In genomic region chr14:60092516-60092915, GRCh38 we compare ENCODE assay signal across 8 cellular contexts. TPM values are rescaled to one million over a fixed set of nuclear protein-coding genes. Genes with fewer than 3 reads are reported as not detected.
DNase-seq lines count a peak whose midpoint lies in the region; ATAC-seq and TF ChIP-seq lines count a peak whose summit lies in the region.

No MANE protein-coding gene starts in this region.

- no peak overlapping the region for H3K23ac ChIP-seq in H9 (ENCODE audit: insufficient read length, low read depth, low read length)

- H3K4me3 ChIP-seq in BJ (ENCODE audit: low read depth, low read length) (peak overlapping the region; percentile 62), RWPE2 (ENCODE audit: severe bottlenecking) (peak overlapping the region; percentile 57), cardiac fibroblast (replicated peaks in 1 of 2; ENCODE audit: low read depth in 2 of 2, low read length in 2 of 2) (peak overlapping the region; percentile 86 to 89), kidney epithelial cell (ENCODE audit: low read depth, low read length) (peak overlapping the region; percentile 97)

- no peak overlapping the region for H2AK5ac ChIP-seq in H9 (ENCODE audit: insufficient read length, low read length)

- H3K27ac ChIP-seq in H9 (ENCODE audit: insufficient read length, low read depth, low read length): no peak overlapping the region
- H3K27ac ChIP-seq in RWPE2 (ENCODE audit: poor library complexity, severe bottlenecking): peak overlapping the region; percentile 94

- DNase-seq in BJ (ENCODE audit: low read depth) (no peak), H9 (no peak), RWPE2 (ENCODE audit: low spot score) (no peak), cardiac fibroblast (ENCODE audit: low read depth in 2 of 2) (peak; percentile 55 to 62), kidney epithelial cell (ENCODE audit: low read depth) (no peak)

- H3K4me2 ChIP-seq in H9 (ENCODE audit: insufficient read depth, insufficient read length, low read length): peak overlapping the region; percentile 88

- POLR2A ChIA-PET in BJ (lab: Charles Lee): no interaction called here

- no peak overlapping the region for H3K4ac ChIP-seq in H9 (ENCODE audit: low read depth, low read length)

- peaks cover 5 to 8% (median 7%) of the 10 kb centered on the region in 3 experiments; a peak in 6 of 7 replicates for H3K36me3 Mint-ChIP-seq in H9 (ENCODE audit: insufficient read depth in 1 of 3, low read depth in 3 of 3)
- H3K36me3 Mint-ChIP-seq in stimulated activated memory B cell treated with anti-CD40 and anti-IgM and Interleukin-4, amounts not matched to agents 10 μg/mL and 1 μg/mL and 100 μg/mL, for 72 hours: peaks cover 11% of the 10 kb centered on the region

- no peaks in the 10 kb centered on the region for H3K9me3 ChIP-seq in H9 (ENCODE audit: control insufficient read depth, low read depth, low read length)
- no peaks in the 10 kb centered on the region for H3K9me3 ChIP-seq in RWPE2 (ENCODE audit: severe bottlenecking)

- peak overlapping the region; percentile 58 for H3K9ac ChIP-seq in H9 (ENCODE audit: extremely low read depth, insufficient read length, low read length)

- TF ChIP-seq CTCF in BJ (IDR thresholded peaks at IDR 0.05; ENCODE audit: insufficient read depth, low read depth, low read length) (no peak), H9 (conservative IDR thresholded peaks at IDR 0.05) (no peak), RWPE2 (IDR thresholded peaks at IDR 0.05; ENCODE audit: poor library complexity, severe bottlenecking) (no peak), cardiac fibroblast (IDR thresholded peaks at IDR 0.05; ENCODE audit: low read depth, low read length) (no peak), kidney epithelial cell (IDR thresholded peaks at IDR 0.05; ENCODE audit: insufficient read depth, low read length, poor library complexity, severe bottlenecking) (no peak)

- H4K20me1 ChIP-seq in H9 (ENCODE audit: control insufficient read depth, insufficient read depth, insufficient read length): no peaks in the 10 kb centered on the region

- no peak overlapping the region for H3K56ac ChIP-seq in H9 (ENCODE audit: insufficient read length, low read depth, low read length)

- no peak overlapping the region for H2BK15ac ChIP-seq in H9 (ENCODE audit: low read depth, low read length)

- H3K4me1 ChIP-seq in H9 (ENCODE audit: insufficient read depth, low read length) (peaks cover 4% of the 10 kb centered on the region; the same call in 1 of the 2 replicates), RWPE2 (ENCODE audit: insufficient read depth, poor library complexity, severe bottlenecking) (peaks cover 32% of the 10 kb centered on the region)

- no peak overlapping the region for H3T11ph ChIP-seq in H9 (ENCODE audit: low read length)

- no peak overlapping the region for H2BK20ac ChIP-seq in H9 (ENCODE audit: low read depth, low read length, poor library complexity, severe bottlenecking)

- no peaks in the 10 kb centered on the region for H3K27me3 Mint-ChIP-seq in H9 (ENCODE audit: low read depth)
- no peaks in the 10 kb centered on the region for H3K27me3 Mint-ChIP-seq in stimulated activated memory B cell treated with anti-CD40 and anti-IgM and Interleukin-4, amounts not matched to agents 10 μg/mL and 1 μg/mL and 100 μg/mL, for 72 hours

- WGBS in H9 (ENCODE audit: extremely low coverage, insufficient read length, low lambda C conversion rate): no CpG with 5 or more reads among the region's 14 CpGs

- peak overlapping the region; percentile 39; the same call in 1 of the 2 replicates for H3K14ac ChIP-seq in H9 (ENCODE audit: insufficient read depth, low read length)

- no peak overlapping the region for H2BK120ac ChIP-seq in H9 (ENCODE audit: low read depth, low read length, poor library complexity, severe bottlenecking)

- H3K4me3 Mint-ChIP-seq in H9: peak overlapping the region; percentile 87 to 96
- H3K4me3 Mint-ChIP-seq in stimulated activated memory B cell treated with anti-CD40 and anti-IgM and Interleukin-4, amounts not matched to agents 10 μg/mL and 1 μg/mL and 100 μg/mL, for 72 hours: peak overlapping the region; percentile 87

- H4K91ac ChIP-seq in H9 (ENCODE audit: insufficient read length, low read depth, low read length): no peak overlapping the region

- peaks cover 7% of the 10 kb centered on the region for H3K79me1 ChIP-seq in H9 (ENCODE audit: insufficient read depth, low read depth, low read length, poor library complexity, severe bottlenecking)

- no peaks in the 10 kb centered on the region for H3K36me3 ChIP-seq in BJ (ENCODE audit: control insufficient read depth, insufficient read depth, low read length)
- H3K36me3 ChIP-seq in RWPE2 (ENCODE audit: low read depth): peaks cover 15% of the 10 kb centered on the region
- no peaks in the 10 kb centered on the region for H3K36me3 ChIP-seq in kidney epithelial cell (ENCODE audit: control insufficient read depth, insufficient read depth, low read length)

- H3K27ac Mint-ChIP-seq in H9: peak overlapping the region; percentile 80 to 99 (median 92)
- peak overlapping the region; percentile 89 for H3K27ac Mint-ChIP-seq in stimulated activated memory B cell treated with anti-CD40 and anti-IgM and Interleukin-4, amounts not matched to agents 10 μg/mL and 1 μg/mL and 100 μg/mL, for 72 hours

- H3K9me3 Mint-ChIP-seq in H9: no peaks in the 10 kb centered on the region; a peak in 1 of 5 replicates
- H3K9me3 Mint-ChIP-seq in stimulated activated memory B cell treated with anti-CD40 and anti-IgM and Interleukin-4, amounts not matched to agents 10 μg/mL and 1 μg/mL and 100 μg/mL, for 72 hours: no peaks in the 10 kb centered on the region

- H3K18ac ChIP-seq in H9 (ENCODE audit: insufficient read length, low read depth, low read length): no peak overlapping the region

- no peak overlapping the region for H4K8ac ChIP-seq in H9 (replicated peaks; ENCODE audit: insufficient read length, low read depth, low read length)

- H3K23me2 ChIP-seq in H9 (ENCODE audit: insufficient read length, low read depth, low read length, poor library complexity, severe bottlenecking): peaks cover 10% of the 10 kb centered on the region

- no peak overlapping the region for H4K5ac ChIP-seq in H9 (ENCODE audit: insufficient read length, low read depth, low read length)

- H3K79me2 ChIP-seq in H9 (ENCODE audit: insufficient read depth, low read length): peaks cover 13% of the 10 kb centered on the region; the same call in 1 of the 2 replicates

- no peak overlapping the region for H2AFZ ChIP-seq in H9 (ENCODE audit: low read length)

- no peak overlapping the region for H2BK12ac ChIP-seq in H9 (ENCODE audit: insufficient read length, low read depth, low read length)

- CTCF ChIA-PET in BJ (lab: Yijun Ruan, JAX): interaction anchor here (0.6 to 1.2 kb wide), 3 partner anchors 12 to 124 kb away, joined by 3 to 4 read pairs (median 3); no protein-coding TSS in a partner anchor

- peaks cover 28 to 29% of the 10 kb centered on the region in 2 experiments for H3K4me1 Mint-ChIP-seq in H9
- H3K4me1 Mint-ChIP-seq in stimulated activated memory B cell treated with anti-CD40 and anti-IgM and Interleukin-4, amounts not matched to agents 10 μg/mL and 1 μg/mL and 100 μg/mL, for 72 hours: peaks cover 35% of the 10 kb centered on the region

- ATAC-seq in RWPE2 (ENCODE audit: low read depth): no peak
- ATAC-seq in stimulated activated memory B cell treated with anti-CD40 and anti-IgM and Interleukin-4, amounts not matched to agents 10 μg/mL and 1 μg/mL and 100 μg/mL, for 72 hours: no peak
- ATAC-seq in GM21367 (IDR thresholded peaks at IDR 0.05; ENCODE audit: unreplicated experiment): no peak
- no peak for ATAC-seq in HG03571 (IDR thresholded peaks at IDR 0.05; ENCODE audit: unreplicated experiment)

- H2BK5ac ChIP-seq in H9 (ENCODE audit: insufficient read length, low read length): no peak overlapping the region

- H3K27me3 ChIP-seq in BJ (ENCODE audit: control insufficient read depth, insufficient read depth, low read length) (no peaks in the 10 kb centered on the region), H9 (ENCODE audit: insufficient read depth, low read length) (no peaks in the 10 kb centered on the region), RWPE2 (ENCODE audit: insufficient read depth, poor library complexity, severe bottlenecking) (no peaks in the 10 kb centered on the region), kidney epithelial cell (ENCODE audit: control insufficient read depth, insufficient read depth, low read length) (no peaks in the 10 kb centered on the region)

RNA-seq across cellular contexts. Expression of gene PCNX4, which starts 0.8 kb away (rescaled TPM):
- 22.0 and 36.3 TPM in 2 replicates for polyA plus RNA-seq in BJ (2011; rRNA removed)
- polyA minus RNA-seq in BJ (2011; rRNA and poly(A)+ RNA removed): 39.0 and 46.1 TPM in 2 replicates
- total RNA-seq in H9 (2021): 39.9 and 40.0 TPM in 2 replicates
- 83.4 and 96.8 TPM in 2 replicates for total RNA-seq in kidney epithelial cell

Comparison
In these comparisons a context has a peak if more than half of its experiments do, and no peak if none do; other contexts are left out.
1. DNase-seq: peak in cardiac fibroblast (2 of 2); none in BJ (single experiment), H9 (single experiment), RWPE2 (single experiment) and kidney epithelial cell (single experiment).
2. Peak in every context shown above with its lines, with median percentiles within 50 percentile points of each other: H3K4me3 ChIP-seq.